Comparison of ENCODE assay signal across 1 cellular context in the genomic region with DNA sequence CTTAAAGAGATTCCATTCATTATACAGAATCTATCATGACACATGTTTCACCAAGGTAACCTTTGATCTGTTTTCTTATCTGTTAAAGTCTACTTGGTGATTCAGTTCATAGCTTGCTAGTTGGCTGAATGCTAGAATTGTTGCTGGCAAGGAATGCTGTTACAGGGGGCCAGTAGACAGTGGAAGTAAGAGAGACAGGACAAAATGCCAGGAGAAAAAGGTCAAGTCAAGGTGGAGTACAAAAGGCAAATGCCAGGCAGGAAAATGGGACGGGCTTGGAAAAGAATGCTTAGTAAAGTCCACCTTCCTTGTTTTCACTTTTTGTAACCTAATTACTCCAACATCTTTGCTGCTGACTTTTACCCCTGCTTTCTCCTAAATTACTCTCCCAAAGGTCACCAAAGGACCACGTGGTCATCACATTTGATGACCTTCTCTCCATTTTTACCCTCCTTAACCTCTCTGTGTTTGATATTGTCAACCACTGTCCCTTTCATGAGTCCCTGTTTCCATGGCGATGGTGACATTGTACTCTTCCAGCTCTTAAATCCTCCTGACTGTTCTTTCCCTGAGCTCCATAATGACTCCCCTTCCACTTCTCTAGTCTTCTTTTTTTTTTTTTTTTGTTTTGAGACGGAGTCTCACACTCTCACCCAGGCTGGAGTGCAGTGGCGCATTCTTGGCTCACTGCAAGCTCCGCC.
TF ChIP-seq lines count a peak whose summit lies in the region.

No MANE protein-coding gene starts in this region.

TF ChIP-seq in liver, 16 proteins besides CTCF, POLR2A, EP300 and RAD21 (continued from another document):
- TF ChIP-seq EGR1 (IDR thresholded peaks at IDR 0.05; ENCODE audit: low read depth in 2 of 2) (no peak), ZBTB33 (IDR thresholded peaks at IDR 0.05) (peak; percentile 18), YY1 (IDR thresholded peaks at IDR 0.05) (peak; percentile 20), RXRA (IDR thresholded peaks at IDR 0.05) (peak; percentile 65 to 70), MAX (IDR thresholded peaks at IDR 0.05) (no peak)
